ENCODE assay signal across 26 cellular contexts in the genomic region with DNA sequence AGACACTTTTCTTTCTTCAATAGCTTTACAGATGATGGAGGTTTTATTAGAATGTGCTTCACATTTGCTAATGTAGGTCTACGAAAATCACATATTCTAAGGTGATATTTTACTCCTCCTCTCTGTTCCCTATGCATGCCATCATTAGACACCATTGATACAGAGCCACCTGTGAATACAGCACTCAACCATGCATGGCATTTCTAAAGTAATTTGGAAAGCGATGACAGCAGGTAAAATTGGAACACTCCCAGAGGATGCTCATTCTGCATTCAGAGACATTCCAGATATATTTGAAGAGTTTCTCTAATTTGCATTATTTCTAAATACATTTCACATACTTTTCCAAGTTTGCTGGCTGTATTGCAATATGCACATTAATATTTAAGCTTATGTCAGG.
"Had no signal": no experiment of that assay in that cellular context is flagged by ENCODE, and none has a peak within 500 bp of the region (broad histone marks: within the 10 kb centered on the region; RNA-seq: fewer than 3 reads in every experiment).

No MANE protein-coding gene starts in this region.

- DNase-seq: Kasumi-1, KG1, MG63, NCI-H1048, NCI-H1092 treated with DMSO at 0.1 percent for 48 hours, NCI-H1105 treated with DMSO at 0.1 percent for 48 hours, NCI-H1436, NCI-H146, NCI-H1694, NCI-H187, NCI-H1930, NCI-H2029 treated with DMSO at 0.1 percent for 48 hours, NCI-H2081 treated with DMSO at 0.1 percent for 48 hours, NCI-H2107, NCI-H226, NCI-H446 treated with DMSO at 0.1 percent for 48 hours, NCI-H510A, NCI-H524, NCI-H526, NCI-H774, PC-9, Right ventricle myocardium superior, SHP77 treated with DMSO at 0.1 percent for 48 hours, SK-N-SH, SW 1271, T-helper 1 cell had no signal
